Comparison of ENCODE assay signal across 12 cellular contexts in the genomic region with DNA sequence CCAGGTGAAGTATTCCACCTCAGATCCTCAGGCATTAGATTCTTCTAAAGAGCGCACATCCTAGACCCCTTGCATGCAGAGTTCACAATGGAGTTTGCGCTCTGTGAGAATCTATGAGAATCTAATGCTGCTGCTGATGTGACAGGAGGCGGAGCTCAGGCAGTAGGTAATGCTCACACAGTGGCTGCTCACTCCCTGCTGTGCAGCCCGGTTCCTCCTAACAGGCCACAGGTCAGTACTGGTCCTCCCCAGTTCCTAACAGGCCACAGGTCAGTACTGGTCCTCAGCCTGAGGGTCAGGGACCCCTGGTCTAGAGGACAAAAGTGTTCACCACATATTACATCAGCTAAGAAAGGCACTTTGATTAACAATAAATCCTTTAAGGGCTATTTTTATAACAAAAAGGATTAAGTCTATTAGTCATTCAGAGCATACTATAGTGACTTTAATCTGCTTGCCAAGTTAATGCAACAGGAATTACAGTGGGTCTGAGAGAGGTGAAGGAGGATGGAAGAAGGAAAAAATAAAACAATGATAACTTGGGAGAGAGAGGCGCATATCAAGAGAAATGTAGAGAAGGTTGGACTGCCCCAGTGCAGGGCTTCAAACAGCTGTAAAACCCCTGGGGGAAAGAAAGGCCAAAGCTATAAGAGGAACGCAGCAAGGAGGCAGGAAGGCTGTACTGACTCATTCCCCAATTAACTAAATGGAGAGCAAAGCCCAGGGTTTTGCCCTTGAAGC. TPM values are rescaled to one million over a fixed set of nuclear protein-coding genes. Genes with fewer than 3 reads are reported as not detected.
DNase-seq lines count a peak whose midpoint lies in the region; ATAC-seq and TF ChIP-seq lines count a peak whose summit lies in the region.
"Had no signal": no experiment of that assay in that cellular context is flagged by ENCODE, and none has a peak within 500 bp of the region (broad histone marks: within the 10 kb centered on the region; RNA-seq: fewer than 3 reads in every experiment).

No MANE protein-coding gene starts in this region.

- CTCF ChIA-PET in SK-N-SH (lab: Yijun Ruan, JAX) = interaction anchor here (1.2 kb wide), 1 partner anchor 14 kb away, joined by 4 read pairs; no protein-coding TSS in a partner anchor

- no peaks in the 10 kb centered on the region for H3K27me3 ChIP-seq in GM23338 (ENCODE audit: insufficient read depth)
- no peaks in the 10 kb centered on the region for H3K27me3 ChIP-seq in SK-N-SH (ENCODE audit: insufficient read depth)
- H3K27me3 ChIP-seq in fibroblast of lung (ENCODE audit: control insufficient read depth, insufficient read depth, low read length) = no peaks in the 10 kb centered on the region
- H3K27me3 ChIP-seq in uterus = no peaks in the 10 kb centered on the region
- H3K27me3 ChIP-seq in tibial artery = no peaks in the 10 kb centered on the region
- H3K27me3 ChIP-seq: SJCRH30 had no signal

- POLR2A ChIA-PET in SK-N-SH (lab: Yijun Ruan, JAX) = no interaction called here

- H4K20me1 ChIP-seq in GM23338 (replicated peaks; ENCODE audit: insufficient read depth) (peaks cover 4% of the 10 kb centered on the region; the same call in 1 of the 2 replicates), SK-N-SH (ENCODE audit: insufficient read depth) (no peaks in the 10 kb centered on the region), fibroblast of lung (ENCODE audit: control insufficient read depth, extremely low read depth, insufficient read depth, low read length) (no peaks in the 10 kb centered on the region)

- no peak overlapping the region for H3K4me3 Mint-ChIP-seq in GM23338

- TF ChIP-seq EP300 in SK-N-SH (IDR thresholded peaks at IDR 0.05; ENCODE audit: borderline replicate concordance in 1 of 2, low read depth in 1 of 2, low read length in 1 of 2) = no peak

- H3K4me1 Mint-ChIP-seq in GM23338 = peaks cover 15% of the 10 kb centered on the region

- DNase-seq in GM23338 (ENCODE audit: low spot score) = peak; percentile 57
- no peak for DNase-seq in SK-N-SH
- DNase-seq in fibroblast of lung (ENCODE audit: low read depth in 2 of 2) = peak; percentile 53 to 76
- DNase-seq in retina = peak; percentile 11
- no peak for DNase-seq in uterus
- DNase-seq in medulla oblongata (ENCODE audit: extremely low spot score) = no peak
- no peak for DNase-seq in tibial artery
- no peak for DNase-seq in stimulated activated CD4-positive, alpha-beta T cell treated with anti-CD3 and anti-CD28 coated beads, Interleukin-2, amount 100 ng/mL, for 24 hours
- DNase-seq: left ventricle myocardium inferior; NCI-H146; stimulated activated CD4-positive, alpha-beta T cell treated with anti-CD3 and anti-CD28 coated beads, Interleukin-12 subunit alpha, Interleukin-12 subunit beta, amount 100 ng/mL, for 4 hours had no signal

- H2AFZ ChIP-seq in GM23338 (no peak overlapping the region), SK-N-SH (ENCODE audit: low read depth) (no peak overlapping the region), fibroblast of lung (ENCODE audit: low read length) (no peak overlapping the region)

- intact Hi-C loops in uterus (cut with DNase I; ENCODE audit: low total_unique reads) (no loop called here), tibial artery (cut with DNase I; ENCODE audit: low total_unique reads) (no loop called here)

- H3K4me2 ChIP-seq in GM23338 (peak overlapping the region; percentile 37), SK-N-SH (peak overlapping the region; percentile 32), fibroblast of lung (ENCODE audit: extremely low read depth, insufficient read depth, low read length) (no peak overlapping the region)

- H3K9ac ChIP-seq in SK-N-SH (peak overlapping the region; percentile 32; the same call in 1 of the 2 replicates), fibroblast of lung (ENCODE audit: insufficient read depth, low read length) (no peak overlapping the region)

- peaks cover 14% of the 10 kb centered on the region for H3K4me1 ChIP-seq in GM23338 (ENCODE audit: insufficient read depth)
- H3K4me1 ChIP-seq in SK-N-SH (ENCODE audit: control insufficient read depth in 1 of 2, insufficient read depth in 2 of 2, low read depth in 1 of 2, low read length in 1 of 2) = peaks cover 0 to 18% of the 10 kb centered on the region in 2 experiments; a peak in 2 of 4 replicates
- H3K4me1 ChIP-seq in fibroblast of lung (ENCODE audit: control insufficient read depth, extremely low read depth, insufficient read depth, low read length) = peaks cover 4% of the 10 kb centered on the region
- no peaks in the 10 kb centered on the region for H3K4me1 ChIP-seq in uterus
- H3K4me1 ChIP-seq in tibial artery = no peaks in the 10 kb centered on the region
- H3K4me1 ChIP-seq: left ventricle myocardium inferior had no signal

- no peaks in the 10 kb centered on the region for H3K9me2 ChIP-seq in GM23338 (ENCODE audit: insufficient read depth)
- no peaks in the 10 kb centered on the region for H3K9me2 ChIP-seq in SK-N-SH

- peak overlapping the region; percentile 79 for H3K27ac ChIP-seq in GM23338 (ENCODE audit: low read depth)
- H3K27ac ChIP-seq in SK-N-SH (ENCODE audit: low read depth in 2 of 2, low read length in 1 of 2) = peak overlapping the region in 1 of 2 experiments; percentile 83; a peak in 2 of 4 replicates
- H3K27ac ChIP-seq in fibroblast of lung (ENCODE audit: insufficient read depth, low read length) = peak overlapping the region; percentile 23
- H3K27ac ChIP-seq in uterus = no peak overlapping the region
- H3K27ac ChIP-seq in tibial artery = no peak overlapping the region
- H3K27ac ChIP-seq: left ventricle myocardium inferior, SJCRH30 had no signal

- H3K9me3 ChIP-seq in SK-N-SH (no peaks in the 10 kb centered on the region), fibroblast of lung (ENCODE audit: control insufficient read depth, insufficient read depth, low read depth, low read length) (no peaks in the 10 kb centered on the region), uterus (no peaks in the 10 kb centered on the region), tibial artery (no peaks in the 10 kb centered on the region)
- H3K9me3 ChIP-seq: left ventricle myocardium inferior had no signal

- H3F3A ChIP-seq in GM23338 (replicated peaks; ENCODE audit: low read depth) = no peaks in the 10 kb centered on the region
- peaks cover 16% of the 10 kb centered on the region for H3F3A ChIP-seq in SK-N-SH (replicated peaks; ENCODE audit: insufficient read depth)

- H3K36me3 ChIP-seq in GM23338 (ENCODE audit: insufficient read depth) = no peaks in the 10 kb centered on the region
- peaks cover 20 to 50% of the 10 kb centered on the region in 2 experiments for H3K36me3 ChIP-seq in SK-N-SH (replicated peaks in 1 of 2; ENCODE audit: control insufficient read depth in 1 of 2, insufficient read depth in 2 of 2, low read length in 1 of 2)
- H3K36me3 ChIP-seq in fibroblast of lung (ENCODE audit: control insufficient read depth, insufficient read depth, low read length) = peaks cover 5% of the 10 kb centered on the region
- H3K36me3 ChIP-seq in uterus = no peaks in the 10 kb centered on the region
- peaks cover 30 to 60% (median 41%) of the 10 kb centered on the region in 3 donors for H3K36me3 ChIP-seq in tibial artery

- no peak for TF ChIP-seq POLR2A in uterus (IDR thresholded peaks at IDR 0.05)

- ATAC-seq in GM23338 = peak; percentile 97

- no peaks in the 10 kb centered on the region for H3K9me3 Mint-ChIP-seq in GM23338

- 72% methylated on average over 5 of the region's 6 CpGs for WGBS in SK-N-SH (ENCODE audit: low lambda C conversion rate)

- peaks cover 1% of the 10 kb centered on the region for H3K27me3 Mint-ChIP-seq in GM23338 (ENCODE audit: insufficient read depth, low read depth, poor library complexity)

- H3K4me3 ChIP-seq in GM23338 (no peak overlapping the region), SK-N-SH (ENCODE audit: low read depth in 2 of 2, low read length in 1 of 2) (no peak overlapping the region), fibroblast of lung (replicated peaks in 1 of 4; ENCODE audit: control extremely low read depth in 1 of 4, insufficient read depth in 1 of 4, low read depth in 3 of 4, low read length in 4 of 4) (no peak overlapping the region), uterus (no peak overlapping the region), tibial artery (no peak overlapping the region)
- H3K4me3 ChIP-seq: left ventricle myocardium inferior, SJCRH30 had no signal

- H3K36me3 Mint-ChIP-seq in GM23338 (ENCODE audit: low read depth) = peaks cover 20% of the 10 kb centered on the region

- H3K79me2 ChIP-seq in GM23338 (replicated peaks; ENCODE audit: insufficient read depth) (no peaks in the 10 kb centered on the region), SK-N-SH (ENCODE audit: insufficient read depth) (peaks cover 8% of the 10 kb centered on the region), fibroblast of lung (ENCODE audit: control insufficient read depth, insufficient read depth, low read length) (peaks cover 2% of the 10 kb centered on the region)

- H3K27ac Mint-ChIP-seq in GM23338 = peak overlapping the region; percentile 1

- no peak for TF ChIP-seq RAD21 in SK-N-SH (IDR thresholded peaks at IDR 0.05; ENCODE audit: low read length)

- TF ChIP-seq CTCF in GM23338 (conservative IDR thresholded peaks at IDR 0.05; ENCODE audit: low read depth in 2 of 2) (no peak), SK-N-SH (IDR thresholded peaks at IDR 0.05) (no peak), fibroblast of lung (conservative IDR thresholded peaks at IDR 0.05 in 1 of 2, IDR thresholded peaks at IDR 0.05 in 1 of 2; ENCODE audit: low read depth in 1 of 2, low read length in 2 of 2) (no peak), uterus (IDR thresholded peaks at IDR 0.05) (no peak), tibial artery (IDR thresholded peaks at IDR 0.05) (no peak)

TF ChIP-seq in SK-N-SH, 30 proteins besides CTCF, POLR2A, EP300 and RAD21 (continues in another document):
- no peak for TF ChIP-seq MXI1 (IDR thresholded peaks at IDR 0.05; ENCODE audit: low read depth, low read length)
- TF ChIP-seq POLR2AphosphoS5 (IDR thresholded peaks at IDR 0.05; ENCODE audit: low read depth, low read length) = no peak

RNA-seq across cellular contexts. Expression of gene CUL2, which starts 49.2 kb away (rescaled TPM):
- 32.9 and 38.3 TPM in 2 replicates for total RNA-seq in GM23338 (2014; rRNA removed; shearing (Covaris generic))
- polyA plus RNA-seq in GM23338 (2016; fragmentation: Nextera tagmentation; extraction: Ambion mirVana) = 10.1 and 17.2 TPM in 2 replicates
- polyA plus RNA-seq in SK-N-SH (2012; rRNA removed) = 13.1 and 15.0 TPM in 2 replicates
- 20.3 and 22.2 TPM in 2 replicates for polyA plus RNA-seq in SK-N-SH (2012; cell fraction: cytosol; rRNA removed)
- 10.8 and 18.2 TPM in 2 replicates for polyA plus RNA-seq in SK-N-SH (2012; cell fraction: nucleus; rRNA removed)
- total RNA-seq in fibroblast of lung = 21.3 and 22.8 TPM in 2 replicates
- polyA plus RNA-seq in fibroblast of lung = 36.0 TPM in 2 replicates
- polyA plus RNA-seq in fibroblast of lung (2012) = 29.6 and 34.9 TPM in 2 replicates
- 3.7 and 10.0 TPM in 2 replicates for polyA minus RNA-seq in fibroblast of lung (ENCODE audit: low replicate concordance)
- total RNA-seq in uterus = 10 to 100 TPM in 3 of 4 donors, 1 to 10 TPM in 1; 6.4 to 43.3 (median 25.3) TPM

Comparison
In these comparisons a context has a peak if more than half of its experiments do, and no peak if none do; other contexts are left out.
1. DNase-seq: peak in GM23338 (single experiment), fibroblast of lung (2 of 2) and retina (single experiment); none in SK-N-SH (single experiment), uterus (0 of 2), medulla oblongata (single experiment), tibial artery (0 of 2) and stimulated activated CD4-positive, alpha-beta T cell treated with anti-CD3 and anti-CD28 coated beads, Interleukin-2, amount 100 ng/mL, for 24 hours (0 of 2).
2. H3K27ac ChIP-seq: peak in GM23338 (single experiment) and fibroblast of lung (single experiment); none in uterus (0 of 2) and tibial artery (0 of 2).